ENCODE assay signal across 1 cellular context in genomic region chr19:39406656-39407393, GRCh38.
TF ChIP-seq lines count a peak whose summit lies in the region.

ZFP36 (plus strand) TSS chr19:39406847; CDS start chr19:39406905, 58 bp downstream.

TF ChIP-seq in HepG2, 621 proteins besides CTCF, POLR2A, EP300 and RAD21 (continued from another document and continues in another):
- TF ChIP-seq NONO (IDR thresholded peaks at IDR 0.05) (no peak), NONO (CRISPR knock-in tag; conservative IDR thresholded peaks at IDR 0.05) (peak; percentile 74), KLF9 (CRISPR knock-in tag; IDR thresholded peaks at IDR 0.05; ENCODE audit: low read depth) (no peak), ZNF800 (CRISPR knock-in tag; IDR thresholded peaks at IDR 0.05) (no peak), SYNCRIP (IDR thresholded peaks at IDR 0.05; ENCODE audit: insufficient read depth, low read depth, low read length) (no peak), ATF1 (CRISPR knock-in tag; IDR thresholded peaks at IDR 0.05) (no peak), SP140L (CRISPR knock-in tag; IDR thresholded peaks at IDR 0.05; ENCODE audit: borderline replicate concordance) (0 out of 2 replicates have a peak, but pooled peaks have one; percentile 28), ZNF331 (CRISPR knock-in tag; IDR thresholded peaks at IDR 0.05) (peak; percentile 17; the same call in 1 of the 2 replicates), MAF1 (CRISPR knock-in tag; IDR thresholded peaks at IDR 0.05; ENCODE audit: borderline replicate concordance) (peak; percentile 56; the same call in 1 of the 2 replicates), PHF20 (CRISPR knock-in tag; IDR thresholded peaks at IDR 0.05) (peak; percentile 37; the same call in 1 of the 2 replicates), GPBP1L1 (CRISPR knock-in tag; IDR thresholded peaks at IDR 0.05) (no peak), MAFK (conservative IDR thresholded peaks at IDR 0.05 in 1 of 2, IDR thresholded peaks at IDR 0.05 in 1 of 2; ENCODE audit: low read length in 2 of 2) (no peak), ZNF530 (CRISPR knock-in tag; IDR thresholded peaks at IDR 0.05; ENCODE audit: low read depth) (no peak), SP5 (CRISPR knock-in tag; IDR thresholded peaks at IDR 0.05; ENCODE audit: borderline replicate concordance, low read depth) (peak; percentile 6; the same call in 1 of the 2 replicates), RXRA (CRISPR knock-in tag; IDR thresholded peaks at IDR 0.05) (0 out of 2 replicates have a peak, but pooled peaks have one; percentile 25), LBX2 (CRISPR knock-in tag; IDR thresholded peaks at IDR 0.05; ENCODE audit: borderline replicate concordance) (no peak), ZNF567 (CRISPR knock-in tag; IDR thresholded peaks at IDR 0.05; ENCODE audit: borderline replicate concordance) (no peak), PATZ1 (CRISPR knock-in tag; IDR thresholded peaks at IDR 0.05) (peak; percentile 67), NFIC (IDR thresholded peaks at IDR 0.05; ENCODE audit: low read length) (peak; percentile 18; the same call in 1 of the 2 replicates), CSRNP2 (CRISPR knock-in tag; conservative IDR thresholded peaks at IDR 0.05; ENCODE audit: low read depth) (0 out of 2 replicates have a peak, but pooled peaks have one; percentile 28), ATF7-NPFF (CRISPR knock-in tag; IDR thresholded peaks at IDR 0.05; ENCODE audit: low read depth) (peak; percentile 65; the same call in 1 of the 2 replicates), AGO2 (optimal IDR thresholded peaks at IDR 0.05; ENCODE audit: low read depth, low read length) (peak; percentile 90), SPEN (CRISPR knock-in tag; IDR thresholded peaks at IDR 0.05; ENCODE audit: low read depth) (peak; percentile 84), HNF1B (CRISPR knock-in tag; IDR thresholded peaks at IDR 0.05) (peak; percentile 19; the same call in 1 of the 2 replicates), ZNF451 (CRISPR knock-in tag; IDR thresholded peaks at IDR 0.05) (0 out of 2 replicates have a peak, but pooled peaks have one; percentile 54), DR1 (CRISPR knock-in tag; IDR thresholded peaks at IDR 0.05) (peak; percentile 93), ZNF180 (CRISPR knock-in tag; IDR thresholded peaks at IDR 0.05; ENCODE audit: borderline replicate concordance, low read depth) (no peak), HNRNPL (IDR thresholded peaks at IDR 0.05; ENCODE audit: low read depth, low read length) (peak; percentile 62; the same call in 1 of the 2 replicates), FOXK1 (CRISPR knock-in tag; IDR thresholded peaks at IDR 0.05; ENCODE audit: borderline replicate concordance, low read depth) (no peak), ZZZ3 (CRISPR knock-in tag; IDR thresholded peaks at IDR 0.05; ENCODE audit: borderline replicate concordance) (no peak), ZFP37 (CRISPR knock-in tag; IDR thresholded peaks at IDR 0.05; ENCODE audit: borderline replicate concordance) (peak; percentile 69), ZNF570 (CRISPR knock-in tag; IDR thresholded peaks at IDR 0.05; ENCODE audit: borderline replicate concordance) (no peak), LCORL (IDR thresholded peaks at IDR 0.05) (no peak), LCORL (CRISPR knock-in tag; IDR thresholded peaks at IDR 0.05) (0 out of 2 replicates have a peak, but pooled peaks have one; percentile 32), DNMT3B (CRISPR knock-in tag; conservative IDR thresholded peaks at IDR 0.05) (no peak)
- TF ChIP-seq, protein P1, sequence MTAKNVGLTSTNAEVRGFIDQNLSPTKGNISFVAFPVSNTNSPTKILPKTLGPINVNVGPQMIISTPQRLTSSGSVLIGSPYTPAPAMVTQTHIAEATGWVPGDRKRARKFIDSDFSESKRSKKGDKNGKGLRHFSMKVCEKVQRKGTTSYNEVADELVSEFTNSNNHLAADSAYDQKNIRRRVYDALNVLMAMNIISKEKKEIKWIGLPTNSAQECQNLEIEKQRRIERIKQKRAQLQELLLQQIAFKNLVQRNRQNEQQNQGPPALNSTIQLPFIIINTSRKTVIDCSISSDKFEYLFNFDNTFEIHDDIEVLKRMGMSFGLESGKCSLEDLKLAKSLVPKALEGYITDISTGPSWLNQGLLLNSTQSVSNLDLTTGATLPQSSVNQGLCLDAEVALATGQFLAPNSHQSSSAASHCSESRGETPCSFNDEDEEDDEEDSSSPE (CRISPR knock-in tag; IDR thresholded peaks at IDR 0.05), result no peak
- TF ChIP-seq, protein P2, sequence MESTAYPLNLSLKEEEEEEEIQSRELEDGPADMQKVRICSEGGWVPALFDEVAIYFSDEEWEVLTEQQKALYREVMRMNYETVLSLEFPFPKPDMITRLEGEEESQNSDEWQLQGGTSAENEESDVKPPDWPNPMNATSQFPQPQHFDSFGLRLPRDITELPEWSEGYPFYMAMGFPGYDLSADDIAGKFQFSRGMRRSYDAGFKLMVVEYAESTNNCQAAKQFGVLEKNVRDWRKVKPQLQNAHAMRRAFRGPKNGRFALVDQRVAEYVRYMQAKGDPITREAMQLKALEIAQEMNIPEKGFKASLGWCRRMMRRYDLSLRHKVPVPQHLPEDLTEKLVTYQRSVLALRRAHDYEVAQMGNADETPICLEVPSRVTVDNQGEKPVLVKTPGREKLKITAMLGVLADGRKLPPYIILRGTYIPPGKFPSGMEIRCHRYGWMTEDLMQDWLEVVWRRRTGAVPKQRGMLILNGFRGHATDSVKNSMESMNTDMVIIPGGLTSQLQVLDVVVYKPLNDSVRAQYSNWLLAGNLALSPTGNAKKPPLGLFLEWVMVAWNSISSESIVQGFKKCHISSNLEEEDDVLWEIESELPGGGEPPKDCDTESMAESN (CRISPR knock-in tag; conservative IDR thresholded peaks at IDR 0.05), result 0 out of 2 replicates have a peak, but pooled peaks have one; percentile 29
- TF ChIP-seq, protein P3, sequence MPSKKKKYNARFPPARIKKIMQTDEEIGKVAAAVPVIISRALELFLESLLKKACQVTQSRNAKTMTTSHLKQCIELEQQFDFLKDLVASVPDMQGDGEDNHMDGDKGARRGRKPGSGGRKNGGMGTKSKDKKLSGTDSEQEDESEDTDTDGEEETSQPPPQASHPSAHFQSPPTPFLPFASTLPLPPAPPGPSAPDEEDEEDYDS (CRISPR knock-in tag; IDR thresholded peaks at IDR 0.05), result peak; percentile 92
- TF ChIP-seq, protein P4, sequence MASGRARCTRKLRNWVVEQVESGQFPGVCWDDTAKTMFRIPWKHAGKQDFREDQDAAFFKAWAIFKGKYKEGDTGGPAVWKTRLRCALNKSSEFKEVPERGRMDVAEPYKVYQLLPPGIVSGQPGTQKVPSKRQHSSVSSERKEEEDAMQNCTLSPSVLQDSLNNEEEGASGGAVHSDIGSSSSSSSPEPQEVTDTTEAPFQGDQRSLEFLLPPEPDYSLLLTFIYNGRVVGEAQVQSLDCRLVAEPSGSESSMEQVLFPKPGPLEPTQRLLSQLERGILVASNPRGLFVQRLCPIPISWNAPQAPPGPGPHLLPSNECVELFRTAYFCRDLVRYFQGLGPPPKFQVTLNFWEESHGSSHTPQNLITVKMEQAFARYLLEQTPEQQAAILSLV (CRISPR knock-in tag; IDR thresholded peaks at IDR 0.05; ENCODE audit: borderline replicate concordance), result peak; percentile 75; the same call in 1 of the 2 replicates
- TF ChIP-seq, protein P5, sequence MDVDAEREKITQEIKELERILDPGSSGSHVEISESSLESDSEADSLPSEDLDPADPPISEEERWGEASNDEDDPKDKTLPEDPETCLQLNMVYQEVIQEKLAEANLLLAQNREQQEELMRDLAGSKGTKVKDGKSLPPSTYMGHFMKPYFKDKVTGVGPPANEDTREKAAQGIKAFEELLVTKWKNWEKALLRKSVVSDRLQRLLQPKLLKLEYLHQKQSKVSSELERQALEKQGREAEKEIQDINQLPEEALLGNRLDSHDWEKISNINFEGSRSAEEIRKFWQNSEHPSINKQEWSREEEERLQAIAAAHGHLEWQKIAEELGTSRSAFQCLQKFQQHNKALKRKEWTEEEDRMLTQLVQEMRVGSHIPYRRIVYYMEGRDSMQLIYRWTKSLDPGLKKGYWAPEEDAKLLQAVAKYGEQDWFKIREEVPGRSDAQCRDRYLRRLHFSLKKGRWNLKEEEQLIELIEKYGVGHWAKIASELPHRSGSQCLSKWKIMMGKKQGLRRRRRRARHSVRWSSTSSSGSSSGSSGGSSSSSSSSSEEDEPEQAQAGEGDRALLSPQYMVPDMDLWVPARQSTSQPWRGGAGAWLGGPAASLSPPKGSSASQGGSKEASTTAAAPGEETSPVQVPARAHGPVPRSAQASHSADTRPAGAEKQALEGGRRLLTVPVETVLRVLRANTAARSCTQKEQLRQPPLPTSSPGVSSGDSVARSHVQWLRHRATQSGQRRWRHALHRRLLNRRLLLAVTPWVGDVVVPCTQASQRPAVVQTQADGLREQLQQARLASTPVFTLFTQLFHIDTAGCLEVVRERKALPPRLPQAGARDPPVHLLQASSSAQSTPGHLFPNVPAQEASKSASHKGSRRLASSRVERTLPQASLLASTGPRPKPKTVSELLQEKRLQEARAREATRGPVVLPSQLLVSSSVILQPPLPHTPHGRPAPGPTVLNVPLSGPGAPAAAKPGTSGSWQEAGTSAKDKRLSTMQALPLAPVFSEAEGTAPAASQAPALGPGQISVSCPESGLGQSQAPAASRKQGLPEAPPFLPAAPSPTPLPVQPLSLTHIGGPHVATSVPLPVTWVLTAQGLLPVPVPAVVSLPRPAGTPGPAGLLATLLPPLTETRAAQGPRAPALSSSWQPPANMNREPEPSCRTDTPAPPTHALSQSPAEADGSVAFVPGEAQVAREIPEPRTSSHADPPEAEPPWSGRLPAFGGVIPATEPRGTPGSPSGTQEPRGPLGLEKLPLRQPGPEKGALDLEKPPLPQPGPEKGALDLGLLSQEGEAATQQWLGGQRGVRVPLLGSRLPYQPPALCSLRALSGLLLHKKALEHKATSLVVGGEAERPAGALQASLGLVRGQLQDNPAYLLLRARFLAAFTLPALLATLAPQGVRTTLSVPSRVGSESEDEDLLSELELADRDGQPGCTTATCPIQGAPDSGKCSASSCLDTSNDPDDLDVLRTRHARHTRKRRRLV (CRISPR knock-in tag; IDR thresholded peaks at IDR 0.05), result 0 out of 2 replicates have a peak, but pooled peaks have one; percentile 21
